ENCODE assay signal across 9 cellular contexts in genomic region chr16:10181196-10182162, GRCh38. TPM values are rescaled to one million over a fixed set of nuclear protein-coding genes. Genes with fewer than 3 reads are reported as not detected.
DNase-seq lines count a peak whose midpoint lies in the region; ATAC-seq and TF ChIP-seq lines count a peak whose summit lies in the region.
"Had no signal": no experiment of that assay in that cellular context is flagged by ENCODE, and none has a peak within 500 bp of the region (broad histone marks: within the 10 kb centered on the region; RNA-seq: fewer than 3 reads in every experiment).

No MANE protein-coding gene starts in this region.

- ATAC-seq in GM21423 (IDR thresholded peaks at IDR 0.05; ENCODE audit: unreplicated experiment) = peak; percentile 53

- peaks cover 0 to 12% of the 10 kb centered on the region in 2 donors for H3K27me3 ChIP-seq in right atrium auricular region

- TF ChIP-seq CTCF in right atrium auricular region (IDR thresholded peaks at IDR 0.05) = peak; percentile 78 to 98

- no peaks in the 10 kb centered on the region for H3K36me3 ChIP-seq in right atrium auricular region

- H3K27ac ChIP-seq in angular gyrus (ENCODE audit: low read depth, low read length) (peak overlapping the region; percentile 59), right atrium auricular region (no peak overlapping the region)

- intact Hi-C loops in posterior cingulate gyrus (cut with DNase I) = loop anchor here (2.0 to 5.0 kb wide), 6 partner anchors 139 to 1021 kb away; no protein-coding TSS in a partner anchor

- DNase-seq in DMS 273 (lab: John Stamatoyannopoulos, UW; ENCODE audit: unreplicated experiment) (peak; percentile 81), NCI-H460 (ENCODE audit: extremely low read depth, low read depth) (peak; percentile 11), right atrium auricular region (ENCODE audit: low spot score) (peak; percentile 11), posterior cingulate gyrus (peak; percentile 73 to 98 (median 80)), KG1 (lab: John Stamatoyannopoulos, UW) (no peak), A172 (ENCODE audit: low spot score) (no peak)

- H3K4me3 ChIP-seq in right atrium auricular region = peak overlapping the region; percentile 12 to 45

- H3K9me3 ChIP-seq in right atrium auricular region = no peaks in the 10 kb centered on the region

- H3K4me1 ChIP-seq in right atrium auricular region = peaks cover 0 to 32% of the 10 kb centered on the region in 2 donors

RNA-seq across cellular contexts. Expression of gene GRIN2A, which starts 0.7 kb away (rescaled TPM):
- total RNA-seq in NCI-H460 (2014; rRNA removed; shearing (Covaris generic)) = not detected in 2 replicates
- not detected in 2 replicates for polyA plus RNA-seq in NCI-H460 (2014; cell fraction: nucleus; rRNA removed)
- 1 to 10 TPM; 3.8 to 7.4 TPM for total RNA-seq in right atrium auricular region
- total RNA-seq in A172 (2014; rRNA removed; shearing (Covaris generic)) = 0.10 and 0.14 TPM in 2 replicates
- total RNA-seq: T-helper 2 cell treated with Interferon-gamma antibody and Interleukin-4, amounts not matched to agents 100 ng/mL and 5 ng/mL, for 36 hours had no signal

Comparison
In these comparisons a context has a peak if more than half of its experiments do, and no peak if none do; other contexts are left out.
1. DNase-seq: peak in DMS 273 (single experiment), NCI-H460 (single experiment), right atrium auricular region (single experiment) and posterior cingulate gyrus (10 of 10); none in KG1 (single experiment) and A172 (single experiment).